ENCODE assay signal across 17 cellular contexts in genomic region chr2:28509361-28509760, GRCh38. TPM values are rescaled to one million over a fixed set of nuclear protein-coding genes. Genes with fewer than 3 reads are reported as not detected.
A peak's percentile ranks its signal among the peaks of the same experiment; 100 is the strongest.
DNase-seq lines count a peak whose midpoint lies in the region; ATAC-seq and TF ChIP-seq lines count a peak whose summit lies in the region.
"Had no signal": no experiment of that assay in that cellular context is flagged by ENCODE, and none has a peak within 500 bp of the region (broad histone marks: within the 10 kb centered on the region; RNA-seq: fewer than 3 reads in every experiment).

No MANE protein-coding gene starts in this region.

- H3K4me1 ChIP-seq in thyroid gland (peaks cover 50 to 61% of the 10 kb centered on the region in 2 donors), mesendoderm (ENCODE audit: control insufficient read depth, low read depth, low read length) (no peaks in the 10 kb centered on the region)
- H3K4me1 ChIP-seq: BLaER1 had no signal

- no peak overlapping the region for H3K9ac ChIP-seq in mesendoderm (ENCODE audit: low read length)
- H3K9ac ChIP-seq: BLaER1 had no signal

- ATAC-seq in HG03139 (IDR thresholded peaks at IDR 0.05; ENCODE audit: unreplicated experiment) (no peak), HG03439 (IDR thresholded peaks at IDR 0.05; ENCODE audit: unreplicated experiment) (no peak)
- ATAC-seq: GM23338 had no signal

- no peak overlapping the region for H4K8ac ChIP-seq in mesendoderm (ENCODE audit: low read depth, low read length)

- no peaks in the 10 kb centered on the region for H3K9me3 ChIP-seq in thyroid gland

- H2BK15ac ChIP-seq in mesendoderm (replicated peaks; ENCODE audit: low read depth) = no peak overlapping the region

- no peak overlapping the region for H2AK5ac ChIP-seq in mesendoderm (ENCODE audit: low read length)

- H3K36me3 ChIP-seq in thyroid gland (no peaks in the 10 kb centered on the region), mesendoderm (ENCODE audit: control insufficient read depth, insufficient read depth, low read length) (no peaks in the 10 kb centered on the region)
- H3K36me3 ChIP-seq: BLaER1 had no signal

- H3K27ac ChIP-seq in thyroid gland (peak overlapping the region; percentile 80 to 88 (median 87)), mesendoderm (ENCODE audit: low read depth, low read length) (no peak overlapping the region)
- H3K27ac ChIP-seq: BLaER1 had no signal

- TF ChIP-seq RAD21 in Ishikawa (IDR thresholded peaks at IDR 0.05; ENCODE audit: low read depth) = no peak

- no peak overlapping the region for H3K18ac ChIP-seq in mesendoderm (ENCODE audit: low read length)

- no peak for TF ChIP-seq CTCF in thyroid gland (IDR thresholded peaks at IDR 0.05)

- H3K36me3 Mint-ChIP-seq in T-helper 2 cell treated with Interferon-gamma antibody and Interleukin-4, amounts not matched to agents 5 μg/mL and 100 μg/mL, for 36 hours (ENCODE audit: low read depth) = peaks cover 12% of the 10 kb centered on the region
- peaks cover 5 to 11% (median 9%) of the 10 kb centered on the region in 3 donors for H3K36me3 Mint-ChIP-seq in immature natural killer cell
- H3K36me3 Mint-ChIP-seq: CD8-positive, alpha-beta T cell had no signal

- DNase-seq in T-helper 2 cell treated with Interferon-gamma antibody and Interleukin-4, amounts not matched to agents 5 μg/mL and 100 μg/mL, for 36 hours (ENCODE audit: low spot score) = no peak
- no peak for DNase-seq in T-helper 2 cell
- DNase-seq in immature natural killer cell = no peak
- peak; percentile 64 to 76 for DNase-seq in thyroid gland
- DNase-seq in mesendoderm = no peak
- DNase-seq: 8988T; CD8-positive, alpha-beta T cell; DMS 273 treated with DMSO at 0.1 percent for 48 hours; DMS79 treated with DMSO at 0.1 percent for 48 hours; GF-D8; HCEC 1CT; IMR-90 had no signal

- H4K5ac ChIP-seq in mesendoderm (ENCODE audit: low read length) = no peak overlapping the region

- H3K27ac Mint-ChIP-seq in T-helper 2 cell treated with Interferon-gamma antibody and Interleukin-4, amounts not matched to agents 5 μg/mL and 100 μg/mL, for 36 hours = peak overlapping the region; percentile 60
- peak overlapping the region; percentile 48 to 96 (median 76) for H3K27ac Mint-ChIP-seq in immature natural killer cell
- H3K27ac Mint-ChIP-seq: CD8-positive, alpha-beta T cell; GM23338 had no signal

- peaks cover 25% of the 10 kb centered on the region for H3K4me1 Mint-ChIP-seq in T-helper 2 cell treated with Interferon-gamma antibody and Interleukin-4, amounts not matched to agents 5 μg/mL and 100 μg/mL, for 36 hours (ENCODE audit: low read depth)
- H3K4me1 Mint-ChIP-seq in immature natural killer cell = peaks cover 23 to 25% of the 10 kb centered on the region in 2 donors
- H3K4me1 Mint-ChIP-seq: GM23338 had no signal

- intact Hi-C loops in thyroid gland (cut with DNase I) = no loop called here

- TF ChIP-seq POLR2A in thyroid gland (IDR thresholded peaks at IDR 0.05) = no peak

- no peak overlapping the region for H3K23ac ChIP-seq in mesendoderm (ENCODE audit: low read length)

- no peaks in the 10 kb centered on the region for H3K79me2 ChIP-seq in mesendoderm (ENCODE audit: control insufficient read depth, insufficient read depth, low read length)

- H3K79me1 ChIP-seq in mesendoderm (ENCODE audit: low read length) = no peaks in the 10 kb centered on the region

- H2BK5ac ChIP-seq in mesendoderm (ENCODE audit: low read length) = no peak overlapping the region

- no peak overlapping the region for H3K4me2 ChIP-seq in mesendoderm (ENCODE audit: low read length)
- H3K4me2 ChIP-seq: BLaER1, GM23338 had no signal

- WGBS in thyroid gland, 2 donors = 29 to 38% methylated on average over 1 of the region's 1 CpG
- WGBS in mesendoderm (ENCODE audit: extremely low coverage, insufficient coverage, low lambda C conversion rate) = no CpG with 5 or more reads among the region's 1 CpG

- no peak overlapping the region for H3K4me3 Mint-ChIP-seq in T-helper 2 cell treated with Interferon-gamma antibody and Interleukin-4, amounts not matched to agents 5 μg/mL and 100 μg/mL, for 36 hours
- H3K4me3 Mint-ChIP-seq in immature natural killer cell = no peak overlapping the region
- H3K4me3 Mint-ChIP-seq: CD8-positive, alpha-beta T cell; GM23338 had no signal

- H2BK120ac ChIP-seq in mesendoderm (ENCODE audit: low read depth, low read length) = no peak overlapping the region

- H3K4me3 ChIP-seq in thyroid gland (replicated peaks in 1 of 3) (no peak overlapping the region), mesendoderm (ENCODE audit: low read length) (no peak overlapping the region)
- H3K4me3 ChIP-seq: BLaER1, GM23338 had no signal

- H3K9me3 Mint-ChIP-seq in T-helper 2 cell treated with Interferon-gamma antibody and Interleukin-4, amounts not matched to agents 5 μg/mL and 100 μg/mL, for 36 hours = peaks cover 19% of the 10 kb centered on the region
- H3K9me3 Mint-ChIP-seq in immature natural killer cell = peaks cover 7 to 19% (median 9%) of the 10 kb centered on the region in 6 donors

- no peak overlapping the region for H3K4ac ChIP-seq in mesendoderm (ENCODE audit: low read depth, low read length)

- H3K27me3 ChIP-seq in thyroid gland (no peaks in the 10 kb centered on the region), mesendoderm (ENCODE audit: insufficient read depth, low read length, poor library complexity) (no peaks in the 10 kb centered on the region)
- H3K27me3 ChIP-seq: BLaER1 had no signal

- no peak for TF ChIP-seq EP300 in Ishikawa (IDR thresholded peaks at IDR 0.05; ENCODE audit: borderline replicate concordance)

- H3K27me3 Mint-ChIP-seq in T-helper 2 cell treated with Interferon-gamma antibody and Interleukin-4, amounts not matched to agents 5 μg/mL and 100 μg/mL, for 36 hours (ENCODE audit: low read depth) = peaks cover 22% of the 10 kb centered on the region
- peaks cover 0 to 7% (median 3%) of the 10 kb centered on the region in 3 donors for H3K27me3 Mint-ChIP-seq in immature natural killer cell (ENCODE audit: low read depth in 3 of 3)

- no peak overlapping the region for H3K56ac ChIP-seq in mesendoderm (ENCODE audit: low read length)

TF ChIP-seq in Ishikawa, 13 proteins besides CTCF, POLR2A, EP300 and RAD21:
- TF ChIP-seq MAX (IDR thresholded peaks at IDR 0.05) (0 out of 2 replicates have a peak, but pooled peaks have one; percentile 32), CEBPB (IDR thresholded peaks at IDR 0.05) (no peak), USF1 (IDR thresholded peaks at IDR 0.05) (no peak), TAF1 (IDR thresholded peaks at IDR 0.05; ENCODE audit: low read depth) (no peak), EGR1 (IDR thresholded peaks at IDR 0.05) (no peak)
TF ChIP-seq in Ishikawa: peak in this region for 1.

RNA-seq across cellular contexts. Expression of gene PLB1, which starts 13.5 kb away (rescaled TPM):
- 1 to 10 TPM in 1 of 3 donors, under 1 TPM in 1, not detected in 1; 0.43 to 1.2 TPM for polyA plus RNA-seq in immature natural killer cell
- total RNA-seq in thyroid gland = 1 to 10 TPM; 1.2 to 3.3 (median 1.8) TPM
- polyA plus RNA-seq in mesendoderm (2013, experiment 1 of 2) = 0.31 TPM
- 0.25 TPM for polyA plus RNA-seq in mesendoderm (2013, experiment 2 of 2)

Comparison
In these comparisons a context has a peak if more than half of its experiments do, and no peak if none do; other contexts are left out.
1. DNase-seq: peak in thyroid gland (2 of 2); none in T-helper 2 cell treated with Interferon-gamma antibody and Interleukin-4, amounts not matched to agents 5 μg/mL and 100 μg/mL, for 36 hours (single experiment), T-helper 2 cell (0 of 5), immature natural killer cell (0 of 3) and mesendoderm (single experiment).